In the genomic region with DNA sequence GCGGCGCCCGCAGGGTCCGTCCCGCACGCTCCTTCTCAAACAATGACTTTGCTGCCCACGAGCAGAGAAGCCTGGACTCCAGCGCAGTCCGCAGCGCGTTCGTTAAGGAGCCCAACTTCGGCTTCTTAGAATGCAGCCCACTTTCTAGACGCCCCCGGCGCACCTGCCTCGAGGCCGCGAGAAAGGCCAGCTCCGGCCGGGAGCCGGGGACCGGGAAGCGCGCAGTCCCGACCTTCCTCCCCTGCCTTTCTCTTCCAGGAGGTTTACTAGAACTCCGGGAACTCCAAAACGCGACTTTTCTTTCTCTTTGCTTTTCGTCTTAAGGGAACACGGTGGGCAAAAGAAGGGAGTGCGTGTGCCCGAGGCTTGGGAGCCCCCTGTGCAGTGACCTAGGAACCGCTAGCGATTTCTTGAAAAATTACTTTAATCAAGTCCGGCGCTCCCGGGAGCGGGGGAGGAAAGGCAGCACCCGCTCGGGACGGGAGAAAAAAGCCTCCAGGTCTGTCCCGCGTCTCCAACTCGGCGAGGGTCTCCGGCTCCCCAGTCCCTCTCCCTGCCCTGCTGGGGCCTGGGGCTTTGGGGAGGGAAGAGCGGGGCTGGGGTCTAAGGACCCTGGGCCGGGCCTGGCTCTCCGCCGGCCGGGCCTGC, we compare ENCODE assay signal across 8 cellular contexts. TPM values are rescaled to one million over a fixed set of nuclear protein-coding genes. Genes with fewer than 3 reads are reported as not detected.
A peak's percentile ranks its signal among the peaks of the same experiment; 100 is the strongest.
DNase-seq lines count a peak whose midpoint lies in the region; ATAC-seq and TF ChIP-seq lines count a peak whose summit lies in the region.

No MANE protein-coding gene starts in this region.

- H3K27ac ChIP-seq in breast epithelium (no peak overlapping the region), tibial nerve (peak overlapping the region in 1 of 4 donors; percentile 13)

- peak in 1 of 2 donors; percentile 6 for ATAC-seq in activated T-cell treated with anti-CD3 and anti-CD28 coated beads, Interleukin-2, amount 50 U/mL, for 72 hours (replicated peaks in 1 of 2)
- ATAC-seq in GM19351 (IDR thresholded peaks at IDR 0.05; ENCODE audit: unreplicated experiment), result no peak

- no peaks in the 10 kb centered on the region for H3K9me3 Mint-ChIP-seq in MCF 10A (ENCODE audit: unreplicated experiment)
- H3K9me3 Mint-ChIP-seq in activated T-cell treated with anti-CD3 and anti-CD28 coated beads, Interleukin-2, amount 50 U/mL, for 72 hours, result no peaks in the 10 kb centered on the region

- H3K4me3 ChIP-seq in breast epithelium (peak overlapping the region; percentile 32 to 61 (median 35)), kidney epithelial cell (ENCODE audit: low read depth, low read length) (peak overlapping the region; percentile 95), tibial nerve (peak overlapping the region in 3 of 4 donors; percentile 26 to 41 (median 35))

- CTCF ChIA-PET in MCF 10A (lab: Yijun Ruan, JAX), result no interaction called here

- H3K9me3 ChIP-seq in breast epithelium (no peaks in the 10 kb centered on the region), tibial nerve (no peaks in the 10 kb centered on the region)

- 2 to 3% methylated on average over 39 to 51 of the region's 52 CpGs for WGBS in tibial nerve, 2 donors

- in situ Hi-C loops in G401 (cut with HindIII; ENCODE audit: low sequenced_read_pairs), result no loop called here

- H3K27me3 ChIP-seq in breast epithelium, result peaks cover 5 to 90% of the 10 kb centered on the region in 2 donors
- H3K27me3 ChIP-seq in kidney epithelial cell (ENCODE audit: control insufficient read depth, insufficient read depth, low read length), result no peaks in the 10 kb centered on the region
- H3K27me3 ChIP-seq in tibial nerve, result peaks cover 0 to 100% of the 10 kb centered on the region in 2 donors

- TF ChIP-seq CTCF in breast epithelium (IDR thresholded peaks at IDR 0.05) (no peak), MCF 10A (IDR thresholded peaks at IDR 0.05; ENCODE audit: unreplicated experiment) (no peak), kidney epithelial cell (IDR thresholded peaks at IDR 0.05; ENCODE audit: insufficient read depth, low read length, poor library complexity, severe bottlenecking) (no peak), tibial nerve (IDR thresholded peaks at IDR 0.05) (no peak)

- no TSS peak for BruUV-seq in MCF 10A (replicated peaks; lab: Mats Ljungman, UMichigan)

- TF ChIP-seq EP300 in tibial nerve (IDR thresholded peaks at IDR 0.05), result no peak

- H3K4me3 Mint-ChIP-seq in MCF 10A (ENCODE audit: unreplicated experiment), result no peak overlapping the region
- H3K4me3 Mint-ChIP-seq in activated T-cell treated with anti-CD3 and anti-CD28 coated beads, Interleukin-2, amount 50 U/mL, for 72 hours, result peak overlapping the region; percentile 83 to 87

- DNase-seq in breast epithelium (ENCODE audit: low spot score in 2 of 2) (no peak), MCF 10A (ENCODE audit: unreplicated experiment) (no peak), kidney epithelial cell (ENCODE audit: low read depth) (no peak), tibial nerve (ENCODE audit: low spot score in 2 of 2) (no peak), G401 (ENCODE audit: low spot score) (no peak), hepatic stellate cell (ENCODE audit: low spot score) (no peak)
- peak; percentile 6 to 13 for DNase-seq in activated T-cell treated with anti-CD3 and anti-CD28 coated beads, Interleukin-2, amount 50 U/mL, for 72 hours

- peaks cover 98% of the 10 kb centered on the region for H3K27me3 Mint-ChIP-seq in MCF 10A (ENCODE audit: insufficient read depth, unreplicated experiment)
- H3K27me3 Mint-ChIP-seq in activated T-cell treated with anti-CD3 and anti-CD28 coated beads, Interleukin-2, amount 50 U/mL, for 72 hours (ENCODE audit: low read depth), result peaks cover 83% of the 10 kb centered on the region

- POLR2A ChIA-PET in MCF 10A (lab: Yijun Ruan, JAX), result no interaction called here

- peaks cover 5% of the 10 kb centered on the region for H3K4me1 Mint-ChIP-seq in MCF 10A (ENCODE audit: insufficient read depth, unreplicated experiment)
- peaks cover 21% of the 10 kb centered on the region for H3K4me1 Mint-ChIP-seq in activated T-cell treated with anti-CD3 and anti-CD28 coated beads, Interleukin-2, amount 50 U/mL, for 72 hours (ENCODE audit: low read depth)

- no peaks in the 10 kb centered on the region for H3K36me3 Mint-ChIP-seq in MCF 10A (ENCODE audit: insufficient read depth, unreplicated experiment)
- peaks cover 2 to 3% of the 10 kb centered on the region in 2 donors for H3K36me3 Mint-ChIP-seq in activated T-cell treated with anti-CD3 and anti-CD28 coated beads, Interleukin-2, amount 50 U/mL, for 72 hours (ENCODE audit: insufficient read depth in 2 of 2)

- no peak for TF ChIP-seq POLR2A in breast epithelium (IDR thresholded peaks at IDR 0.05)
- TF ChIP-seq POLR2A in tibial nerve (IDR thresholded peaks at IDR 0.05), result no peak

- no peak overlapping the region for H3K27ac Mint-ChIP-seq in MCF 10A (ENCODE audit: low read depth, unreplicated experiment)
- no peak overlapping the region for H3K27ac Mint-ChIP-seq in activated T-cell treated with anti-CD3 and anti-CD28 coated beads, Interleukin-2, amount 50 U/mL, for 72 hours

- H3K4me1 ChIP-seq in breast epithelium (peaks cover 5 to 16% of the 10 kb centered on the region in 2 donors), tibial nerve (peaks cover 0 to 43% (median 25%) of the 10 kb centered on the region in 4 donors)

- intact Hi-C loops in breast epithelium (cut with DNase I; ENCODE audit: low total_unique reads), result no loop called here
- intact Hi-C loops in MCF 10A (cut with micrococcal nuclease), result no loop called here

- H3K36me3 ChIP-seq in breast epithelium (no peaks in the 10 kb centered on the region), kidney epithelial cell (ENCODE audit: control insufficient read depth, insufficient read depth, low read length) (peaks cover 4% of the 10 kb centered on the region), tibial nerve (no peaks in the 10 kb centered on the region)

RNA-seq across cellular contexts. Expression of a gene that starts 2.6 kb away (rescaled TPM):
- total RNA-seq in breast epithelium (under 1 TPM in 1 of 3 donors, not detected in 2; 0.33 TPM), MCF 10A (2022) (not detected in 2 replicates), kidney epithelial cell (15.1 and 20.7 TPM in 2 replicates), tibial nerve (not detected)
- total RNA-seq in activated T-cell treated with anti-CD3 and anti-CD28 coated beads, Interleukin-2, amount 50 U/mL, for 72 hours, result under 1 TPM; 0.19 to 0.48 TPM
- not detected in 2 replicates for total RNA-seq in G401 (2014; rRNA removed; shearing (Covaris generic))

Comparison
In these comparisons a context has a peak if more than half of its experiments do, and no peak if none do; other contexts are left out.
1. DNase-seq: peak in activated T-cell treated with anti-CD3 and anti-CD28 coated beads, Interleukin-2, amount 50 U/mL, for 72 hours (2 of 2); none in breast epithelium (0 of 2), MCF 10A (single experiment), kidney epithelial cell (single experiment), tibial nerve (0 of 2), G401 (single experiment) and hepatic stellate cell (single experiment).
2. H3K4me3 ChIP-seq: peak in every context shown above with its lines; median percentile 95 in kidney epithelial cell; 35 in breast epithelium; 35 in tibial nerve.
3. RNA of a gene that starts 2.6 kb away (total RNA-seq): 15.1 to 20.7 TPM in kidney epithelial cell; 0.19 to 0.48 TPM in activated T-cell treated with anti-CD3 and anti-CD28 coated beads, Interleukin-2, amount 50 U/mL, for 72 hours, 0.33 TPM in breast epithelium, not detected in MCF 10A, not detected in tibial nerve and not detected in G401; every median in the first group is over 10 times any median in the second.